Comparison of ENCODE assay signal across 13 cellular contexts in the genomic region with DNA sequence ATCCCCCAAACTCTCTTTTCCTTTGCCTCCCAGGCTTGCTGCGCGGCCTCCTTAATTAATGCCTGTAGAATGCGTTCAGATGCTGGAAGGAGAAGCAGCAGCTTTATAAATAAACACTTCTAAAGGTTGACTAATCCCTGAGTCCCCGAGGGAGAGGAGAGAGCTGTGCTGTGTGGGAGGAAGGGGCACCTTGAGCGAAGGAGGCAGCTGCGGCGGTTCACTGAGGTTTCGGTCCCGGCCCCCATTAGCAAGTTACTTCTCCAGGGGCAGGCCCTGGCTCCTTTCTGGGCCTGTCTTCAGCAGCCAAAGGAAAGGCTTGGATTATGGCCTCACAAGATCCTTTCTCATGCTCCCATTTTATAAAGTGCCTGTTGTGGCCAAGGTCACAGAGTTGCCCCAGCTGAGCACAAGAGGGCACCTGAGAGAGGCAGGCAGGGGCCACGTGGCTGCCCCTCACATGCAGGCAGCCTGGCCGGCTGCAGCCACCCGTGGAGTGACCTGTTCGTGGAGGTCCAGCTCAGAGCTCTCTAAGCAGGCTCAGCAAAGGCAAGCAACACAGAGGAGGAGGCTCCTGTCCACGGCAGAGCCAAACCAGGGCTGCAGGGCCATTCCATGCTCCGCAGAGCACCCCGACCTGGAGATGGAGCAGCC. TPM values are rescaled to one million over a fixed set of nuclear protein-coding genes. Genes with fewer than 3 reads are reported as not detected.
DNase-seq lines count a peak whose midpoint lies in the region; ATAC-seq and TF ChIP-seq lines count a peak whose summit lies in the region.
"Had no signal": no experiment of that assay in that cellular context is flagged by ENCODE, and none has a peak within 500 bp of the region (broad histone marks: within the 10 kb centered on the region; RNA-seq: fewer than 3 reads in every experiment).

No MANE protein-coding gene starts in this region.

- H3K27ac ChIP-seq in smooth muscle cell (ENCODE audit: low read depth) = no peak overlapping the region

- H3K27ac Mint-ChIP-seq in activated CD8-positive, alpha-beta memory T cell treated with anti-CD3 and anti-CD28 coated beads, Interleukin-2, amount 10 ng/mL, durations not matched to agents 7 days and 5 days = no peak overlapping the region
- H3K27ac Mint-ChIP-seq: activated naive CD4-positive, alpha-beta T cell treated with anti-CD3 and anti-CD28 coated beads for 36 hours had no signal

- no peaks in the 10 kb centered on the region for H3K27me3 ChIP-seq in smooth muscle cell (ENCODE audit: low read depth)
- H3K27me3 ChIP-seq: heart left ventricle had no signal

- peak; percentile 42 for DNase-seq in activated CD8-positive, alpha-beta memory T cell treated with anti-CD3 and anti-CD28 coated beads, Interleukin-2, amount 50 U/mL, for 48 hours
- no peak for DNase-seq in activated CD8-positive, alpha-beta memory T cell treated with anti-CD3 and anti-CD28 coated beads, Interleukin-2, amount 10 ng/mL, durations not matched to agents 7 days and 5 days
- peak; percentile 26 for DNase-seq in NCI-H524 treated with DMSO at 0.1 percent for 48 hours (lab: John Stamatoyannopoulos, UW)
- DNase-seq in left kidney (ENCODE audit: low read depth, low spot score) = peak; percentile 72
- peak; percentile 31 for DNase-seq in ureter (ENCODE audit: low spot score)
- no peak for DNase-seq in cerebellum (ENCODE audit: low spot score)
- no peak for DNase-seq in smooth muscle cell (lab: John Stamatoyannopoulos, UW; ENCODE audit: unreplicated experiment)
- DNase-seq: ACHN; activated naive CD4-positive, alpha-beta T cell treated with anti-CD3 and anti-CD28 coated beads for 36 hours had no signal

- no peak overlapping the region for H3K4me3 Mint-ChIP-seq in activated CD8-positive, alpha-beta memory T cell treated with anti-CD3 and anti-CD28 coated beads, Interleukin-2, amount 10 ng/mL, durations not matched to agents 7 days and 5 days
- H3K4me3 Mint-ChIP-seq: activated naive CD4-positive, alpha-beta T cell treated with anti-CD3 and anti-CD28 coated beads for 36 hours had no signal

- H3K9me3 Mint-ChIP-seq in activated CD8-positive, alpha-beta memory T cell treated with anti-CD3 and anti-CD28 coated beads, Interleukin-2, amount 10 ng/mL, durations not matched to agents 7 days and 5 days (ENCODE audit: low read depth) = no peaks in the 10 kb centered on the region
- H3K9me3 Mint-ChIP-seq: activated naive CD4-positive, alpha-beta T cell treated with anti-CD3 and anti-CD28 coated beads for 36 hours had no signal

- no peaks in the 10 kb centered on the region for H3K9me3 ChIP-seq in smooth muscle cell (replicated peaks; ENCODE audit: low read depth)
- H3K9me3 ChIP-seq: heart left ventricle had no signal

- H3K36me3 Mint-ChIP-seq in activated CD8-positive, alpha-beta memory T cell treated with anti-CD3 and anti-CD28 coated beads, Interleukin-2, amount 10 ng/mL, durations not matched to agents 7 days and 5 days = no peaks in the 10 kb centered on the region

- H3K36me3 ChIP-seq in smooth muscle cell (ENCODE audit: low read depth) = no peaks in the 10 kb centered on the region

- no peak overlapping the region for H3K4me3 ChIP-seq in smooth muscle cell
- H3K4me3 ChIP-seq: heart left ventricle, K562, skin epidermis had no signal

- no peak overlapping the region for H3K9ac ChIP-seq in smooth muscle cell (ENCODE audit: low read depth)

- ATAC-seq in activated CD8-positive, alpha-beta memory T cell treated with anti-CD3 and anti-CD28 coated beads, Interleukin-2, amount 10 ng/mL, durations not matched to agents 7 days and 5 days = no peak
- no peak for ATAC-seq in HG03469 (IDR thresholded peaks at IDR 0.05; ENCODE audit: unreplicated experiment)
- ATAC-seq: heart left ventricle, K562 had no signal

- no peak overlapping the region for H2AFZ ChIP-seq in smooth muscle cell (ENCODE audit: low read depth)

- CTCF ChIA-PET in activated CD8-positive, alpha-beta memory T cell treated with anti-CD3 and anti-CD28 coated beads, Interleukin-2, amount 10 ng/mL, durations not matched to agents 7 days and 5 days (lab: Charles Lee) = no interaction called here

- no peaks in the 10 kb centered on the region for H3K4me1 Mint-ChIP-seq in activated CD8-positive, alpha-beta memory T cell treated with anti-CD3 and anti-CD28 coated beads, Interleukin-2, amount 10 ng/mL, durations not matched to agents 7 days and 5 days

- H3K27me3 Mint-ChIP-seq in activated CD8-positive, alpha-beta memory T cell treated with anti-CD3 and anti-CD28 coated beads, Interleukin-2, amount 10 ng/mL, durations not matched to agents 7 days and 5 days = no peaks in the 10 kb centered on the region

- no peak for TF ChIP-seq CTCF in smooth muscle cell (IDR thresholded peaks at IDR 0.05; ENCODE audit: borderline replicate concordance, insufficient read depth, poor library complexity, severe bottlenecking)

- no peaks in the 10 kb centered on the region for H3K79me2 ChIP-seq in smooth muscle cell (ENCODE audit: low read depth)

- 71% methylated on average over 16 of the region's 16 CpGs for WGBS in smooth muscle cell (ENCODE audit: low lambda C conversion rate)

- no peaks in the 10 kb centered on the region for H3F3A ChIP-seq in smooth muscle cell (ENCODE audit: low read depth)

- no peak overlapping the region for H3K4me2 ChIP-seq in smooth muscle cell

- H4K20me1 ChIP-seq in smooth muscle cell (ENCODE audit: low read depth) = no peaks in the 10 kb centered on the region

- peaks cover 4% of the 10 kb centered on the region for H3K4me1 ChIP-seq in smooth muscle cell (ENCODE audit: low read depth)

RNA-seq across cellular contexts. Expression of a gene that starts 15.0 kb away (rescaled TPM):
- total RNA-seq in activated CD8-positive, alpha-beta memory T cell treated with anti-CD3 and anti-CD28 coated beads, Interleukin-2, amount 10 ng/mL, durations not matched to agents 7 days and 5 days = 1 to 10 TPM; 5.9 to 8.2 TPM
- total RNA-seq in ureter = 3.4 TPM
- 0.45 TPM for total RNA-seq in cerebellum
- total RNA-seq in smooth muscle cell = 0.04 TPM in 1 of 2 replicates, not detected in the other
- 0.43 and 0.98 TPM in 2 replicates for polyA plus RNA-seq in smooth muscle cell

Comparison
In these comparisons a context has a peak if more than half of its experiments do, and no peak if none do; other contexts are left out.
1. DNase-seq: peak in activated CD8-positive, alpha-beta memory T cell treated with anti-CD3 and anti-CD28 coated beads, Interleukin-2, amount 50 U/mL, for 48 hours (single experiment), NCI-H524 treated with DMSO at 0.1 percent for 48 hours (single experiment), left kidney (single experiment) and ureter (single experiment); none in activated CD8-positive, alpha-beta memory T cell treated with anti-CD3 and anti-CD28 coated beads, Interleukin-2, amount 10 ng/mL, durations not matched to agents 7 days and 5 days (single experiment), cerebellum (single experiment) and smooth muscle cell (single experiment).